Comparison of ENCODE assay signal across 8 cellular contexts in genomic region chr19:45440873-45441654, GRCh38. TPM values are rescaled to one million over a fixed set of nuclear protein-coding genes. Genes with fewer than 3 reads are reported as not detected.
DNase-seq lines count a peak whose midpoint lies in the region; ATAC-seq and TF ChIP-seq lines count a peak whose summit lies in the region.

No MANE protein-coding gene starts in this region.

- H3K27ac ChIP-seq in CD8-positive, alpha-beta memory T cell (ENCODE audit: low read depth, low read length) = peak overlapping the region; percentile 76
- H3K27ac ChIP-seq in caudate nucleus (ENCODE audit: low read depth, low read length) = peak overlapping the region; percentile 97

- no peaks in the 10 kb centered on the region for H3K9me3 ChIP-seq in CD8-positive, alpha-beta memory T cell (ENCODE audit: low read length)

- H3K4me1 ChIP-seq in CD8-positive, alpha-beta memory T cell (ENCODE audit: insufficient read depth, low read length) = peaks cover 36% of the 10 kb centered on the region

- no peaks in the 10 kb centered on the region for H3K27me3 Mint-ChIP-seq in CD8-positive, alpha-beta memory T cell
- H3K27me3 Mint-ChIP-seq in neural crest cell (ENCODE audit: low read depth) = no peaks in the 10 kb centered on the region

- no peaks in the 10 kb centered on the region for H3K36me3 ChIP-seq in CD8-positive, alpha-beta memory T cell (ENCODE audit: insufficient read depth, low read length)

- TF ChIP-seq CTCF in neural crest cell (conservative IDR thresholded peaks at IDR 0.05) = no peak

- H3K36me3 Mint-ChIP-seq in CD8-positive, alpha-beta memory T cell = peaks cover 0 to under 1% (median 0%) of the 10 kb centered on the region in 3 donors
- no peaks in the 10 kb centered on the region for H3K36me3 Mint-ChIP-seq in neural crest cell (ENCODE audit: low read depth)

- DNase-seq in CD8-positive, alpha-beta memory T cell = no peak
- DNase-seq in LHCN-M2 (ENCODE audit: low read depth) (peak; percentile 37), caudate nucleus (lab: John Stamatoyannopoulos, UW) (peak in 1 of 61 donors; percentile 17), neural crest cell (ENCODE audit: low read depth, low spot score) (no peak), midbrain (lab: John Stamatoyannopoulos, UW) (no peak), activated gamma-delta T cell (lab: John Stamatoyannopoulos, UW) (no peak)

- H3K4me3 Mint-ChIP-seq in CD8-positive, alpha-beta memory T cell = peak overlapping the region; percentile 63 to 84 (median 75)
- peak overlapping the region; percentile 88 for H3K4me3 Mint-ChIP-seq in neural crest cell

- H3K4me1 Mint-ChIP-seq in CD8-positive, alpha-beta memory T cell = peaks cover 40 to 48% (median 47%) of the 10 kb centered on the region in 3 donors
- H3K4me1 Mint-ChIP-seq in neural crest cell = peaks cover 42% of the 10 kb centered on the region

- no peaks in the 10 kb centered on the region for H3K27me3 ChIP-seq in CD8-positive, alpha-beta memory T cell (ENCODE audit: insufficient read depth, low read length, poor library complexity, severe bottlenecking)

- POLR2A ChIA-PET in CD8-positive, alpha-beta memory T cell (lab: Charles Lee) = interaction anchor here (0.6 to 2.9 kb wide), 3 partner anchors 15 to 37 kb away, joined by 5 to 89 read pairs (median 30); partner anchors contain the start of gene FOSB

- ATAC-seq in GM21381 (IDR thresholded peaks at IDR 0.05; ENCODE audit: unreplicated experiment) = no peak
- ATAC-seq in HG02938 (IDR thresholded peaks at IDR 0.05; ENCODE audit: unreplicated experiment) = no peak

- CTCF ChIA-PET in CD8-positive, alpha-beta memory T cell (lab: Charles Lee) = interaction anchor here (2.3 to 5.8 kb wide), 3 partner anchors 33 to 58 kb away, joined by 9 to 455 read pairs (median 89); partner anchors contain the start of genes FOSB and PPM1N

- no peak overlapping the region for H3K4me3 ChIP-seq in CD8-positive, alpha-beta memory T cell (ENCODE audit: low read length)

- peak overlapping the region; percentile 68 to 94 (median 88) for H3K27ac Mint-ChIP-seq in CD8-positive, alpha-beta memory T cell
- no peak overlapping the region for H3K27ac Mint-ChIP-seq in neural crest cell (ENCODE audit: unreplicated experiment)

- no peaks in the 10 kb centered on the region for H3K9me3 Mint-ChIP-seq in CD8-positive, alpha-beta memory T cell
- no peaks in the 10 kb centered on the region for H3K9me3 Mint-ChIP-seq in neural crest cell

RNA-seq across cellular contexts. Expression of gene ERCC1, which starts 17.3 kb away (rescaled TPM):
- total RNA-seq in CD8-positive, alpha-beta memory T cell = 10 to 100 TPM; 75.7 to 82.6 TPM
- polyA plus RNA-seq in CD8-positive, alpha-beta memory T cell = 47.5 TPM
- total RNA-seq in LHCN-M2 (2014; rRNA removed) (132 and 148 TPM in 2 replicates), neural crest cell (111 and 115 TPM in 2 replicates)
- polyA plus RNA-seq in LHCN-M2 (2012) = 136 TPM

RNA-seq across cellular contexts. Expression of gene FOSB, which starts 26.7 kb away (rescaled TPM):
- total RNA-seq in CD8-positive, alpha-beta memory T cell = 10 to 100 TPM; 21.6 to 22.1 TPM
- 48.2 TPM for polyA plus RNA-seq in CD8-positive, alpha-beta memory T cell
- total RNA-seq in LHCN-M2 (2014; rRNA removed) = 0.32 and 0.34 TPM in 2 replicates
- 0.24 TPM for polyA plus RNA-seq in LHCN-M2 (2012)
- 0.26 and 0.45 TPM in 2 replicates for total RNA-seq in neural crest cell

RNA-seq across cellular contexts. Expression of gene POLR1G, which starts 34.6 kb away (rescaled TPM):
- total RNA-seq in CD8-positive, alpha-beta memory T cell = 10 to 100 TPM; 26.5 to 27.4 TPM
- polyA plus RNA-seq in CD8-positive, alpha-beta memory T cell = 2.2 TPM
- total RNA-seq in LHCN-M2 (2014; rRNA removed) (21.4 and 24.6 TPM in 2 replicates), neural crest cell (11.7 and 12.8 TPM in 2 replicates)
- 10.0 TPM for polyA plus RNA-seq in LHCN-M2 (2012)

RNA-seq across cellular contexts. Expression of gene PPP1R13L, which starts 36.2 kb away (rescaled TPM):
- total RNA-seq in CD8-positive, alpha-beta memory T cell = 1 to 10 TPM; 3.9 to 4.3 TPM
- polyA plus RNA-seq in CD8-positive, alpha-beta memory T cell = 0.83 TPM
- total RNA-seq in LHCN-M2 (2014; rRNA removed) (0.64 and 0.92 TPM in 2 replicates), neural crest cell (6.4 and 8.2 TPM in 2 replicates)
- 3.8 TPM for polyA plus RNA-seq in LHCN-M2 (2012)

RNA-seq across cellular contexts. Expression of gene RTN2, which starts 55.8 kb away (rescaled TPM):
- 1 to 10 TPM; 2.7 to 3.7 TPM for total RNA-seq in CD8-positive, alpha-beta memory T cell
- 0.71 TPM for polyA plus RNA-seq in CD8-positive, alpha-beta memory T cell
- total RNA-seq in LHCN-M2 (2014; rRNA removed) (22.9 and 39.7 TPM in 2 replicates), neural crest cell (16.2 and 19.8 TPM in 2 replicates)
- 39.6 TPM for polyA plus RNA-seq in LHCN-M2 (2012)

Comparison
In these comparisons a context has a peak if more than half of its experiments do, and no peak if none do; other contexts are left out.
1. RNA of gene FOSB, which starts 26.7 kb away (total RNA-seq): 21.6 to 22.1 TPM in CD8-positive, alpha-beta memory T cell; 0.32 to 0.34 TPM in LHCN-M2 and 0.26 to 0.45 TPM in neural crest cell; every median in the first group is over 10 times any median in the second.